ENCODE assay signal across 1 cellular context in genomic region chr2:87657915-87658314, GRCh38.
TF ChIP-seq lines count a peak whose summit lies in the region.
"Not testable (repeated sequence)": the region's sequence is repeated elsewhere in the genome, so short reads cannot be mapped to it uniquely, and the experiment has no call there.

No MANE protein-coding gene starts in this region.

TF ChIP-seq in HepG2, 621 proteins besides CTCF, POLR2A, EP300 and RAD21:
- TF ChIP-seq HNF4A (CRISPR knock-in tag; IDR thresholded peaks at IDR 0.05) (peak; percentile 54), GATAD2A (CRISPR knock-in tag; IDR thresholded peaks at IDR 0.05) (peak; percentile 54), NCOA2 (CRISPR knock-in tag; IDR thresholded peaks at IDR 0.05) (peak; percentile 49; the same call in 1 of the 2 replicates), CEBPG (CRISPR knock-in tag; IDR thresholded peaks at IDR 0.05) (peak; percentile 26; the same call in 1 of the 2 replicates), PATZ1 (CRISPR knock-in tag; IDR thresholded peaks at IDR 0.05) (peak; percentile 31; the same call in 1 of the 2 replicates), SOX13 (CRISPR knock-in tag; conservative IDR thresholded peaks at IDR 0.05 in 1 of 2, IDR thresholded peaks at IDR 0.05 in 1 of 2) (peak in 1 of 2 experiments; percentile 51; a peak in 2 of 4 replicates), KDM6A (CRISPR knock-in tag; IDR thresholded peaks at IDR 0.05; ENCODE audit: low read depth) (0 out of 2 replicates have a peak, but pooled peaks have one; percentile 19), FOXA3 (CRISPR knock-in tag; IDR thresholded peaks at IDR 0.05) (peak; percentile 60), BCL6 (CRISPR knock-in tag; IDR thresholded peaks at IDR 0.05) (peak; percentile 81), MIXL1 (CRISPR knock-in tag; IDR thresholded peaks at IDR 0.05) (0 out of 2 replicates have a peak, but pooled peaks have one; percentile 19), RARA (CRISPR knock-in tag; IDR thresholded peaks at IDR 0.05) (peak; percentile 63), SOX5 (CRISPR knock-in tag; IDR thresholded peaks at IDR 0.05; ENCODE audit: borderline replicate concordance) (0 out of 2 replicates have a peak, but pooled peaks have one; percentile 21), CREM (IDR thresholded peaks at IDR 0.05) (0 out of 2 replicates have a peak, but pooled peaks have one; percentile 23), FOXP1 (CRISPR knock-in tag; IDR thresholded peaks at IDR 0.05) (peak; percentile 54; the same call in 1 of the 2 replicates), NR2F6 (IDR thresholded peaks at IDR 0.05) (peak; percentile 34; the same call in 1 of the 2 replicates), NR2F6 (CRISPR knock-in tag; IDR thresholded peaks at IDR 0.05) (peak; percentile 31; the same call in 1 of the 2 replicates), FOXP4 (CRISPR knock-in tag; IDR thresholded peaks at IDR 0.05) (peak; percentile 61), ZBTB7B (CRISPR knock-in tag; IDR thresholded peaks at IDR 0.05) (0 out of 2 replicates have a peak, but pooled peaks have one; percentile 53), FOXA1 (CRISPR knock-in tag; IDR thresholded peaks at IDR 0.05) (0 out of 2 replicates have a peak, but pooled peaks have one; percentile 42), HMG20A (CRISPR knock-in tag; IDR thresholded peaks at IDR 0.05; ENCODE audit: borderline replicate concordance) (peak; percentile 48; the same call in 1 of the 2 replicates), RXRB (CRISPR knock-in tag; IDR thresholded peaks at IDR 0.05; ENCODE audit: borderline replicate concordance) (0 out of 2 replicates have a peak, but pooled peaks have one; percentile 13)
- TF ChIP-seq, protein P1, sequence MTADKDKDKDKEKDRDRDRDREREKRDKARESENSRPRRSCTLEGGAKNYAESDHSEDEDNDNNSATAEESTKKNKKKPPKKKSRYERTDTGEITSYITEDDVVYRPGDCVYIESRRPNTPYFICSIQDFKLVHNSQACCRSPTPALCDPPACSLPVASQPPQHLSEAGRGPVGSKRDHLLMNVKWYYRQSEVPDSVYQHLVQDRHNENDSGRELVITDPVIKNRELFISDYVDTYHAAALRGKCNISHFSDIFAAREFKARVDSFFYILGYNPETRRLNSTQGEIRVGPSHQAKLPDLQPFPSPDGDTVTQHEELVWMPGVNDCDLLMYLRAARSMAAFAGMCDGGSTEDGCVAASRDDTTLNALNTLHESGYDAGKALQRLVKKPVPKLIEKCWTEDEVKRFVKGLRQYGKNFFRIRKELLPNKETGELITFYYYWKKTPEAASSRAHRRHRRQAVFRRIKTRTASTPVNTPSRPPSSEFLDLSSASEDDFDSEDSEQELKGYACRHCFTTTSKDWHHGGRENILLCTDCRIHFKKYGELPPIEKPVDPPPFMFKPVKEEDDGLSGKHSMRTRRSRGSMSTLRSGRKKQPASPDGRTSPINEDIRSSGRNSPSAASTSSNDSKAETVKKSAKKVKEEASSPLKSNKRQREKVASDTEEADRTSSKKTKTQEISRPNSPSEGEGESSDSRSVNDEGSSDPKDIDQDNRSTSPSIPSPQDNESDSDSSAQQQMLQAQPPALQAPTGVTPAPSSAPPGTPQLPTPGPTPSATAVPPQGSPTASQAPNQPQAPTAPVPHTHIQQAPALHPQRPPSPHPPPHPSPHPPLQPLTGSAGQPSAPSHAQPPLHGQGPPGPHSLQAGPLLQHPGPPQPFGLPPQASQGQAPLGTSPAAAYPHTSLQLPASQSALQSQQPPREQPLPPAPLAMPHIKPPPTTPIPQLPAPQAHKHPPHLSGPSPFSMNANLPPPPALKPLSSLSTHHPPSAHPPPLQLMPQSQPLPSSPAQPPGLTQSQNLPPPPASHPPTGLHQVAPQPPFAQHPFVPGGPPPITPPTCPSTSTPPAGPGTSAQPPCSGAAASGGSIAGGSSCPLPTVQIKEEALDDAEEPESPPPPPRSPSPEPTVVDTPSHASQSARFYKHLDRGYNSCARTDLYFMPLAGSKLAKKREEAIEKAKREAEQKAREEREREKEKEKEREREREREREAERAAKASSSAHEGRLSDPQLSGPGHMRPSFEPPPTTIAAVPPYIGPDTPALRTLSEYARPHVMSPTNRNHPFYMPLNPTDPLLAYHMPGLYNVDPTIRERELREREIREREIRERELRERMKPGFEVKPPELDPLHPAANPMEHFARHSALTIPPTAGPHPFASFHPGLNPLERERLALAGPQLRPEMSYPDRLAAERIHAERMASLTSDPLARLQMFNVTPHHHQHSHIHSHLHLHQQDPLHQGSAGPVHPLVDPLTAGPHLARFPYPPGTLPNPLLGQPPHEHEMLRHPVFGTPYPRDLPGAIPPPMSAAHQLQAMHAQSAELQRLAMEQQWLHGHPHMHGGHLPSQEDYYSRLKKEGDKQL (CRISPR knock-in tag; IDR thresholded peaks at IDR 0.05; ENCODE audit: low read depth), result 0 out of 2 replicates have a peak, but pooled peaks have one; percentile 36
- not testable (repeated sequence) for TF ChIP-seq SOX13 (IDR thresholded peaks at IDR 0.05); CREM (CRISPR knock-in tag; IDR thresholded peaks at IDR 0.05); FOXP1 (IDR thresholded peaks at IDR 0.05); FOXA1 (IDR thresholded peaks at IDR 0.05)
- TF ChIP-seq, protein P2, sequence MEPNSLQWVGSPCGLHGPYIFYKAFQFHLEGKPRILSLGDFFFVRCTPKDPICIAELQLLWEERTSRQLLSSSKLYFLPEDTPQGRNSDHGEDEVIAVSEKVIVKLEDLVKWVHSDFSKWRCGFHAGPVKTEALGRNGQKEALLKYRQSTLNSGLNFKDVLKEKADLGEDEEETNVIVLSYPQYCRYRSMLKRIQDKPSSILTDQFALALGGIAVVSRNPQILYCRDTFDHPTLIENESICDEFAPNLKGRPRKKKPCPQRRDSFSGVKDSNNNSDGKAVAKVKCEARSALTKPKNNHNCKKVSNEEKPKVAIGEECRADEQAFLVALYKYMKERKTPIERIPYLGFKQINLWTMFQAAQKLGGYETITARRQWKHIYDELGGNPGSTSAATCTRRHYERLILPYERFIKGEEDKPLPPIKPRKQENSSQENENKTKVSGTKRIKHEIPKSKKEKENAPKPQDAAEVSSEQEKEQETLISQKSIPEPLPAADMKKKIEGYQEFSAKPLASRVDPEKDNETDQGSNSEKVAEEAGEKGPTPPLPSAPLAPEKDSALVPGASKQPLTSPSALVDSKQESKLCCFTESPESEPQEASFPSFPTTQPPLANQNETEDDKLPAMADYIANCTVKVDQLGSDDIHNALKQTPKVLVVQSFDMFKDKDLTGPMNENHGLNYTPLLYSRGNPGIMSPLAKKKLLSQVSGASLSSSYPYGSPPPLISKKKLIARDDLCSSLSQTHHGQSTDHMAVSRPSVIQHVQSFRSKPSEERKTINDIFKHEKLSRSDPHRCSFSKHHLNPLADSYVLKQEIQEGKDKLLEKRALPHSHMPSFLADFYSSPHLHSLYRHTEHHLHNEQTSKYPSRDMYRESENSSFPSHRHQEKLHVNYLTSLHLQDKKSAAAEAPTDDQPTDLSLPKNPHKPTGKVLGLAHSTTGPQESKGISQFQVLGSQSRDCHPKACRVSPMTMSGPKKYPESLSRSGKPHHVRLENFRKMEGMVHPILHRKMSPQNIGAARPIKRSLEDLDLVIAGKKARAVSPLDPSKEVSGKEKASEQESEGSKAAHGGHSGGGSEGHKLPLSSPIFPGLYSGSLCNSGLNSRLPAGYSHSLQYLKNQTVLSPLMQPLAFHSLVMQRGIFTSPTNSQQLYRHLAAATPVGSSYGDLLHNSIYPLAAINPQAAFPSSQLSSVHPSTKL (CRISPR knock-in tag; IDR thresholded peaks at IDR 0.05), result peak; percentile 60; the same call in 1 of the 2 replicates
TF ChIP-seq in HepG2: peak in this region for 22; not testable (repeated sequence) for 599.
